Comparison of ENCODE assay signal across 8 cellular contexts in the genomic region with DNA sequence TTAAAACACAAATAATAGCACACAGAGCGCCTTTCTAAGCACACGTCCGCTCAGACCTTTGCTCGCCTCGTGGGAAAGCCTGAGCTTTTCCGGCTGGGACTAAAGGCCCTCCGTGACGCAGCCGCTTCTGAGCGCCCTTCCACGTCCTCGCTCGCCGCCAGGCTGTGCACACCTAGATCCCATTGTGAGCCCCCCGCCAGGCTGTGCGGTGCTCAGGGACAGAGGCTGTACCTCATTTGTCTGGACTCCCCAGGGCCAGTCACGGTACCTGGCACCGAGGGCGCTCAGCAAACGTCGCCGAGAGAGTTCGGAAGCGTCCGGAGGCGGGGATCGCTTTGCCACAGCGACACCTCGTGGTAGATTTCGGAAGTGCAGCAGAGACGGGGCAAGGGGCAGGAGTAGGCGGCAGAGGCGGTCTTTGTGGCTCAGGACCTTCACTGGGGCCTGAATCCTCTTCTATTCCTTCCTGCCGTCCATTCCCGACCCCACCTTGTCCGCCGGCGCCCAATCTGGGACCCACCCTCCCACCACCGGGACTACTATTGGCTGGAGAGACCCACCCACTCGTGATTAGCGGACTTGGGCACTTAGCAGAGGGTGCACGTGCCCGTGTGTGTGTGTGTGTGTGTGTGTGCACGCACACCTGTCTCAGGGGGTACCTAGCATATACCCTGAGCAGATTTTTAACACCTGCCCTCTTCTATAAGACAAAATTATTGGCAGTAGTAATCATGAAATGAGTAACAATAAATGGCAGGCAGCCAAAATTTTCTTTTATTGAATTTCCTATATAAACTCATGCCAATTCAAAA.
DNase-seq lines count a peak whose midpoint lies in the region; ATAC-seq and TF ChIP-seq lines count a peak whose summit lies in the region.

No MANE protein-coding gene starts in this region.

- intact Hi-C loops in Calu3 (cut with micrococcal nuclease; ENCODE audit: unreplicated experiment), result loop anchor here (1.0 kb wide), 2 partner anchors 14 to 72 kb away; no protein-coding TSS in a partner anchor

- TF ChIP-seq POLR2A in Peyer's patch (IDR thresholded peaks at IDR 0.05), result no peak

- CTCF ChIA-PET in Calu3 (lab: Charles Lee), result interaction anchor here (0.6 to 2.8 kb wide), 8 partner anchors 10 to 124 kb away, joined by 3 to 54 read pairs (median 4); no protein-coding TSS in a partner anchor

- H3K27ac Mint-ChIP-seq in Calu3 (ENCODE audit: unreplicated experiment) (peak overlapping the region; percentile 89), IgD-negative memory B cell (peak overlapping the region in 1 of 3 donors; percentile 50), nephron progenitor cell (no peak overlapping the region)

- H3K27ac ChIP-seq in Peyer's patch, result no peak overlapping the region

- H3K27me3 Mint-ChIP-seq in Calu3 (ENCODE audit: unreplicated experiment) (peaks cover 38% of the 10 kb centered on the region), IgD-negative memory B cell (peaks cover 3% of the 10 kb centered on the region), nephron progenitor cell (ENCODE audit: low read depth, poor library complexity) (peaks cover 84% of the 10 kb centered on the region)

- peak overlapping the region; percentile 38 to 56 (median 49) for H3K4me3 ChIP-seq in Peyer's patch
- peak overlapping the region; percentile 64 for H3K4me3 ChIP-seq in fibroblast of the aortic adventitia (ENCODE audit: low read depth, low read length)

- peak overlapping the region; percentile 73 for H3K4me3 Mint-ChIP-seq in Calu3 (ENCODE audit: low read depth, unreplicated experiment)
- H3K4me3 Mint-ChIP-seq in IgD-negative memory B cell, result peak overlapping the region; percentile 73 to 93 (median 87)
- H3K4me3 Mint-ChIP-seq in nephron progenitor cell, result peak overlapping the region; percentile 79

- H3K9me3 ChIP-seq in Peyer's patch, result no peaks in the 10 kb centered on the region

- peak; percentile 99 for TF ChIP-seq CTCF in Calu3 (IDR thresholded peaks at IDR 0.05; ENCODE audit: unreplicated experiment)
- peak; percentile 91 to 99 (median 97) for TF ChIP-seq CTCF in Peyer's patch (IDR thresholded peaks at IDR 0.05)
- peak; percentile 96 for TF ChIP-seq CTCF in fibroblast of the aortic adventitia (IDR thresholded peaks at IDR 0.05; ENCODE audit: insufficient read depth, low read length)
- TF ChIP-seq CTCF in nephron progenitor cell (IDR thresholded peaks at IDR 0.05), result peak; percentile 95

- DNase-seq in Calu3, result peak; percentile 97
- DNase-seq in Peyer's patch, result peak; percentile 85 to 94 (median 93)
- DNase-seq in activated T-helper 1 cell treated with anti-CD3 and anti-CD28 coated beads, Interleukin-2, amount 50 U/mL, for 16 hours (ENCODE audit: low read depth in 1 of 2, low spot score in 1 of 2), result peak; percentile 81 to 94
- peak; percentile 61 for DNase-seq in fibroblast of the aortic adventitia (ENCODE audit: low read depth)
- peak; percentile 97 for DNase-seq in nephron progenitor cell
- peak; percentile 84 for DNase-seq in stimulated activated naive CD4-positive, alpha-beta T cell treated with Interleukin-2 at 50 U/mL for 16 hours (lab: John Stamatoyannopoulos, UW)

- no peaks in the 10 kb centered on the region for H3K9me3 Mint-ChIP-seq in Calu3 (ENCODE audit: low read depth, unreplicated experiment)
- no peaks in the 10 kb centered on the region for H3K9me3 Mint-ChIP-seq in IgD-negative memory B cell
- H3K9me3 Mint-ChIP-seq in nephron progenitor cell, result no peaks in the 10 kb centered on the region

- peak; percentile 87 for ATAC-seq in GM21423 (IDR thresholded peaks at IDR 0.05; ENCODE audit: unreplicated experiment)

- H3K4me1 Mint-ChIP-seq in Calu3 (ENCODE audit: low read depth, unreplicated experiment) (peaks cover 25% of the 10 kb centered on the region), IgD-negative memory B cell (peaks cover 5 to 7% (median 6%) of the 10 kb centered on the region in 3 donors), nephron progenitor cell (peaks cover 17% of the 10 kb centered on the region)

- H3K36me3 ChIP-seq in Peyer's patch, result no peaks in the 10 kb centered on the region

- H3K27me3 ChIP-seq in Peyer's patch, result no peaks in the 10 kb centered on the region

- no TSS peak for BruUV-seq in Calu3 (replicated peaks; lab: Mats Ljungman, UMichigan)

- peaks cover 6% of the 10 kb centered on the region for H3K36me3 Mint-ChIP-seq in Calu3 (ENCODE audit: insufficient read depth, unreplicated experiment)
- no peaks in the 10 kb centered on the region for H3K36me3 Mint-ChIP-seq in IgD-negative memory B cell
- no peaks in the 10 kb centered on the region for H3K36me3 Mint-ChIP-seq in nephron progenitor cell (ENCODE audit: low read depth)

- H3K4me1 ChIP-seq in Peyer's patch, result peaks cover 0 to 13% (median 3%) of the 10 kb centered on the region in 4 donors
